8 cellular contexts compared by ENCODE assay signal in the genomic region with DNA sequence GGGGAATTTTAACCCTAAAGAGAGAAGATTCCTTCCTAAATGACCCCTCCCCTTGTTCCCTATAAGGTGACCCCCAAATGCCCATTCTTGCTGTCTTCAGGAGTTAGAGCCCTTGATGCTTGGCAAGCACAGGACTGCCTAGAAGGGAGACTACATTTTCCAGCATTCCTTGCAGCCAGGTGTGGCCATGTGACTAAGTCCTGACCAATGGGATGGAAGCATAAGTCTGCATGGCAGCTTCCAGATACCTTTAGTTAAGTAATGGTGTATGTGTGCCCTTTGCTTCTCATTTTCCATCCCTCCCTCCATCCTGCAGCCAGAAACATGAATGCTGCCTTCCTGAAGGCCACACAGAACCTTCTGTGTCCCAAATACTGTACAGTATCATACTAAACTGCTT. TPM values are rescaled to one million over a fixed set of nuclear protein-coding genes. Genes with fewer than 3 reads are reported as not detected.
DNase-seq lines count a peak whose midpoint lies in the region; ATAC-seq and TF ChIP-seq lines count a peak whose summit lies in the region.

No MANE protein-coding gene starts in this region.

- H3K4me1 ChIP-seq in left lung, result peaks cover 0 to 3% of the 10 kb centered on the region in 2 donors

- no peak overlapping the region for H3K27ac ChIP-seq in left lung

- TF ChIP-seq CTCF in left lung (IDR thresholded peaks at IDR 0.05), result no peak

- peaks cover 0 to 10% of the 10 kb centered on the region in 2 donors for H3K27me3 ChIP-seq in left lung

- in situ Hi-C loops in SK-MEL-5 (cut with HindIII; ENCODE audit: low pct_unique_long_range_greater_than_20kb, low sequenced_read_pairs), result loop anchor here (10.0 kb wide), 1 partner anchor 379 kb away; no protein-coding TSS in a partner anchor

- intact Hi-C loops in left lung (cut with DNase I), result no loop called here

- no peaks in the 10 kb centered on the region for H3K36me3 ChIP-seq in left lung

- no peak overlapping the region for H3K4me3 ChIP-seq in left lung

- peak in 2 of 3 experiments; percentile 36 to 38 for DNase-seq in NCI-H1417 (lab: John Stamatoyannopoulos, UW)
- no peak for DNase-seq in NCI-H1417 treated with DMSO at 0.1 percent for 48 hours (lab: John Stamatoyannopoulos, UW)
- peak; percentile 77 for DNase-seq in HPDE6-E6E7 (ENCODE audit: extremely low spot score)
- DNase-seq in SK-MEL-5 (ENCODE audit: low read depth, low spot score), result peak; percentile 76
- DNase-seq in left lung, result no peak
- DNase-seq in NK-92 (lab: John Stamatoyannopoulos, UW; ENCODE audit: unreplicated experiment), result no peak
- no peak for DNase-seq in stimulated activated CD4-positive, alpha-beta T cell treated with anti-CD3 and anti-CD28 coated beads, Interleukin-1b, Interleukin-23, amount 100 ng/mL, for 48 hours

- no peaks in the 10 kb centered on the region for H3K9me3 ChIP-seq in left lung

- peak; percentile 68 for ATAC-seq in left lung
- no peak for ATAC-seq in HG03097 (IDR thresholded peaks at IDR 0.05; ENCODE audit: low FRiP score, unreplicated experiment)

RNA-seq across cellular contexts. Expression of a gene that starts 5.5 kb away (rescaled TPM):
- 14.3 and 14.7 TPM in 2 replicates for total RNA-seq in SK-MEL-5 (2014; rRNA removed; shearing (Covaris generic))
- polyA plus RNA-seq in SK-MEL-5 (2015; cell fraction: cytosol; rRNA removed), result 5.5 and 7.0 TPM in 2 replicates
- polyA plus RNA-seq in SK-MEL-5 (2015; cell fraction: nucleus; rRNA removed), result 4.3 and 5.2 TPM in 2 replicates
- 1 to 10 TPM; 1.9 TPM for total RNA-seq in left lung

RNA-seq across cellular contexts. Expression of a gene that starts 44.2 kb away (rescaled TPM):
- 180 and 190 TPM in 2 replicates for total RNA-seq in SK-MEL-5 (2014; rRNA removed; shearing (Covaris generic))
- polyA plus RNA-seq in SK-MEL-5 (2015; cell fraction: cytosol; rRNA removed), result 247 and 260 TPM in 2 replicates
- polyA plus RNA-seq in SK-MEL-5 (2015; cell fraction: nucleus; rRNA removed), result 41.7 and 43.9 TPM in 2 replicates
- 100 to 1,000 TPM; 504 to 551 TPM for total RNA-seq in left lung

Comparison
In these comparisons a context has a peak if more than half of its experiments do, and no peak if none do; other contexts are left out.
1. DNase-seq: peak in NCI-H1417 (2 of 3), HPDE6-E6E7 (single experiment) and SK-MEL-5 (single experiment); none in NCI-H1417 treated with DMSO at 0.1 percent for 48 hours (single experiment), left lung (0 of 2), NK-92 (single experiment) and stimulated activated CD4-positive, alpha-beta T cell treated with anti-CD3 and anti-CD28 coated beads, Interleukin-1b, Interleukin-23, amount 100 ng/mL, for 48 hours (single experiment).